ENCODE assay signal across 19 cellular contexts in genomic region chr1:160066829-160067720, GRCh38.
DNase-seq lines count a peak whose midpoint lies in the region; ATAC-seq and TF ChIP-seq lines count a peak whose summit lies in the region.
"Had no signal": no experiment of that assay in that cellular context is flagged by ENCODE, and none has a peak within 500 bp of the region (broad histone marks: within the 10 kb centered on the region; RNA-seq: fewer than 3 reads in every experiment).

No MANE protein-coding gene starts in this region.

- peak; percentile 45 for DNase-seq in medulla oblongata (ENCODE audit: extremely low spot score)
- DNase-seq in NCI-H345 treated with DMSO at 0.1 percent for 48 hours (lab: John Stamatoyannopoulos, UW; ENCODE audit: unreplicated experiment): no peak
- no peak for DNase-seq in AG08395 (ENCODE audit: low spot score)
- DNase-seq in DMS 273 (lab: John Stamatoyannopoulos, UW; ENCODE audit: unreplicated experiment): no peak
- DNase-seq: ACHN; Calu3; CD4-positive, alpha-beta T cell; DMS79 treated with DMSO at 0.1 percent for 48 hours; Kasumi-1; MM.1S; NCI-H1092 treated with DMSO at 0.1 percent for 48 hours; NCI-H226; NCI-H526; SHP77 had no signal

- peak overlapping the region; percentile 8 for H2AFZ ChIP-seq in parathyroid adenoma

- CTCF ChIA-PET in HEK293 (lab: Yijun Ruan, JAX): interaction anchor here (0.7 to 3.3 kb wide), 8 partner anchors 8 to 42 kb away, joined by 3 to 24 read pairs (median 6); no protein-coding TSS in a partner anchor

- no peaks in the 10 kb centered on the region for H3K79me2 ChIP-seq in parathyroid adenoma

- POLR2A ChIA-PET in HEK293 (lab: Yijun Ruan, JAX): no interaction called here

- H3K27ac ChIP-seq in HEK293 (ENCODE audit: extremely low read depth, low read depth, low read length): no peak overlapping the region
- H3K27ac ChIP-seq in cingulate gyrus (ENCODE audit: low read depth, low read length): peak overlapping the region; percentile 99
- no peak overlapping the region for H3K27ac ChIP-seq in parathyroid adenoma

- no peak for ATAC-seq in HG03159 (IDR thresholded peaks at IDR 0.05; ENCODE audit: unreplicated experiment)
- ATAC-seq: SK-N-SH treated with all-trans-retinoic acid at 6 μM for 48 hours had no signal

- H3K4me3 ChIP-seq in HEK293 (ENCODE audit: low read depth, low read length) (no peak overlapping the region), parathyroid adenoma (ENCODE audit: low read depth, low read length) (no peak overlapping the region)

- H3K4me2 ChIP-seq in parathyroid adenoma (ENCODE audit: low read length): no peak overlapping the region

- no peaks in the 10 kb centered on the region; the same call in 1 of the 2 replicates for H3K4me1 ChIP-seq in HEK293 (ENCODE audit: control insufficient read depth, insufficient read depth, low read length)
- H3K4me1 ChIP-seq in parathyroid adenoma: no peaks in the 10 kb centered on the region

- TF ChIP-seq CTCF in HEK293 (tag by site-specific recombination; IDR thresholded peaks at IDR 0.05) (no peak), parathyroid adenoma (IDR thresholded peaks at IDR 0.05) (no peak)

- H3K9me3 ChIP-seq in HEK293 (ENCODE audit: control insufficient read depth, insufficient read depth, low read depth, low read length): no peaks in the 10 kb centered on the region
- H3K9me3 ChIP-seq in parathyroid adenoma (ENCODE audit: control insufficient read depth, low read length): no peaks in the 10 kb centered on the region

- H3K27me3 ChIP-seq in parathyroid adenoma (ENCODE audit: control insufficient read depth, insufficient read depth, low read length): no peaks in the 10 kb centered on the region

- H3K36me3 ChIP-seq in HEK293 (ENCODE audit: control insufficient read depth in 2 of 2, insufficient read depth in 1 of 2, low read length in 2 of 2) (no peaks in the 10 kb centered on the region), parathyroid adenoma (ENCODE audit: control insufficient read depth, insufficient read depth, low read length) (no peaks in the 10 kb centered on the region)

- H3K9ac ChIP-seq in parathyroid adenoma: no peak overlapping the region

TF ChIP-seq in HEK293, 187 proteins besides CTCF, POLR2A, EP300 and RAD21:
- TF ChIP-seq ZNF777 (tag by site-specific recombination; IDR thresholded peaks at IDR 0.05; ENCODE audit: borderline replicate concordance) (no peak), ZNF274 (IDR thresholded peaks at IDR 0.05; ENCODE audit: low read length) (no peak), ZNF274 (tag by site-specific recombination; IDR thresholded peaks at IDR 0.05; ENCODE audit: borderline replicate concordance) (no peak), EGR2 (tag by site-specific recombination; IDR thresholded peaks at IDR 0.05; ENCODE audit: low read depth) (peak; percentile 34; the same call in 1 of the 2 replicates), ZNF394 (tag by site-specific recombination; IDR thresholded peaks at IDR 0.05; ENCODE audit: borderline replicate concordance) (no peak), ZNF311 (tag by site-specific recombination; IDR thresholded peaks at IDR 0.05; ENCODE audit: borderline replicate concordance) (no peak), ZNF16 (tag by site-specific recombination; IDR thresholded peaks at IDR 0.05; ENCODE audit: low read depth) (no peak), ZSCAN23 (tag by site-specific recombination; IDR thresholded peaks at IDR 0.05) (no peak), ZNF654 (tag by site-specific recombination; IDR thresholded peaks at IDR 0.05; ENCODE audit: low read depth) (no peak), ZNF571 (tag by site-specific recombination; IDR thresholded peaks at IDR 0.05) (no peak), HOXD13 (CRISPR knock-in tag; IDR thresholded peaks at IDR 0.05; ENCODE audit: borderline replicate concordance) (no peak), ZFHX2 (tag by site-specific recombination; conservative IDR thresholded peaks at IDR 0.05) (0 out of 2 replicates have a peak, but pooled peaks have one; percentile 33), ZNF354C (tag by site-specific recombination; IDR thresholded peaks at IDR 0.05; ENCODE audit: borderline replicate concordance, low read depth) (no peak)
- TF ChIP-seq, protein P1, sequence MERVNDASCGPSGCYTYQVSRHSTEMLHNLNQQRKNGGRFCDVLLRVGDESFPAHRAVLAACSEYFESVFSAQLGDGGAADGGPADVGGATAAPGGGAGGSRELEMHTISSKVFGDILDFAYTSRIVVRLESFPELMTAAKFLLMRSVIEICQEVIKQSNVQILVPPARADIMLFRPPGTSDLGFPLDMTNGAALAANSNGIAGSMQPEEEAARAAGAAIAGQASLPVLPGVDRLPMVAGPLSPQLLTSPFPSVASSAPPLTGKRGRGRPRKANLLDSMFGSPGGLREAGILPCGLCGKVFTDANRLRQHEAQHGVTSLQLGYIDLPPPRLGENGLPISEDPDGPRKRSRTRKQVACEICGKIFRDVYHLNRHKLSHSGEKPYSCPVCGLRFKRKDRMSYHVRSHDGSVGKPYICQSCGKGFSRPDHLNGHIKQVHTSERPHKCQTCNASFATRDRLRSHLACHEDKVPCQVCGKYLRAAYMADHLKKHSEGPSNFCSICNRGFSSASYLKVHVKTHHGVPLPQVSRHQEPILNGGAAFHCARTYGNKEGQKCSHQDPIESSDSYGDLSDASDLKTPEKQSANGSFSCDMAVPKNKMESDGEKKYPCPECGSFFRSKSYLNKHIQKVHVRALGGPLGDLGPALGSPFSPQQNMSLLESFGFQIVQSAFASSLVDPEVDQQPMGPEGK (tag by site-specific recombination; IDR thresholded peaks at IDR 0.05): no peak
